ENCODE assay signal across 8 cellular contexts in genomic region chr1:17239420-17239819, GRCh38. TPM values are rescaled to one million over a fixed set of nuclear protein-coding genes. Genes with fewer than 3 reads are reported as not detected.
A peak's percentile ranks its signal among the peaks of the same experiment; 100 is the strongest.
DNase-seq lines count a peak whose midpoint lies in the region; ATAC-seq and TF ChIP-seq lines count a peak whose summit lies in the region.

No MANE protein-coding gene starts in this region.

- H3K27ac Mint-ChIP-seq in activated T-cell treated with anti-CD3 and anti-CD28 coated beads, Interleukin-2, amount 50 U/mL, for 24 hours: no peak overlapping the region
- no peak overlapping the region for H3K27ac Mint-ChIP-seq in progenitor cell of endocrine pancreas
- H3K27ac Mint-ChIP-seq in activated T-helper 2 cell treated with anti-CD3 and anti-CD28 coated beads, Interferon-gamma antibody, Interleukin-2, Interleukin-4, amounts not matched to agents 10 μg/mL and 5 μg/mL and 100 μg/mL, durations not matched to agents 14 hours and 24 hours and 36 hours: no peak overlapping the region
- H3K27ac Mint-ChIP-seq in CD8-positive, alpha-beta T cell: no peak overlapping the region

- CTCF ChIA-PET in CD8-positive, alpha-beta T cell (lab: Charles Lee): interaction anchor here (0.8 to 18.5 kb wide), 5 partner anchors 10 to 617 kb away, joined by 3 to 322 read pairs (median 3); partner anchors contain the start of genes PADI2 and PADI3

- H3K4me1 ChIP-seq in SJSA1 (replicated peaks): peaks cover 34% of the 10 kb centered on the region
- H3K4me1 ChIP-seq in CD8-positive, alpha-beta T cell (ENCODE audit: insufficient read depth, low read length): no peaks in the 10 kb centered on the region

- H3K4me3 Mint-ChIP-seq in activated T-cell treated with anti-CD3 and anti-CD28 coated beads, Interleukin-2, amount 50 U/mL, for 24 hours: no peak overlapping the region
- H3K4me3 Mint-ChIP-seq in progenitor cell of endocrine pancreas (ENCODE audit: low read depth): no peak overlapping the region
- H3K4me3 Mint-ChIP-seq in activated T-helper 2 cell treated with anti-CD3 and anti-CD28 coated beads, Interferon-gamma antibody, Interleukin-2, Interleukin-4, amounts not matched to agents 10 μg/mL and 5 μg/mL and 100 μg/mL, durations not matched to agents 14 hours and 24 hours and 36 hours (ENCODE audit: low read depth): no peak overlapping the region
- H3K4me3 Mint-ChIP-seq in CD8-positive, alpha-beta T cell: no peak overlapping the region

- H3K9me3 ChIP-seq in SJSA1 (replicated peaks): no peaks in the 10 kb centered on the region; the same call in 1 of the 2 replicates
- no peaks in the 10 kb centered on the region for H3K9me3 ChIP-seq in CD8-positive, alpha-beta T cell (ENCODE audit: low read length)

- peaks cover 5% of the 10 kb centered on the region for H3K27me3 Mint-ChIP-seq in activated T-cell treated with anti-CD3 and anti-CD28 coated beads, Interleukin-2, amount 50 U/mL, for 24 hours
- H3K27me3 Mint-ChIP-seq in progenitor cell of endocrine pancreas: peaks cover 17% of the 10 kb centered on the region
- H3K27me3 Mint-ChIP-seq in activated T-helper 2 cell treated with anti-CD3 and anti-CD28 coated beads, Interferon-gamma antibody, Interleukin-2, Interleukin-4, amounts not matched to agents 10 μg/mL and 5 μg/mL and 100 μg/mL, durations not matched to agents 14 hours and 24 hours and 36 hours (ENCODE audit: low read depth): no peaks in the 10 kb centered on the region
- peaks cover 2% of the 10 kb centered on the region for H3K27me3 Mint-ChIP-seq in CD8-positive, alpha-beta T cell (ENCODE audit: low read depth)

- H3K9me3 Mint-ChIP-seq in activated T-cell treated with anti-CD3 and anti-CD28 coated beads, Interleukin-2, amount 50 U/mL, for 24 hours: no peaks in the 10 kb centered on the region
- no peaks in the 10 kb centered on the region for H3K9me3 Mint-ChIP-seq in progenitor cell of endocrine pancreas (ENCODE audit: low read depth)
- no peaks in the 10 kb centered on the region for H3K9me3 Mint-ChIP-seq in activated T-helper 2 cell treated with anti-CD3 and anti-CD28 coated beads, Interferon-gamma antibody, Interleukin-2, Interleukin-4, amounts not matched to agents 10 μg/mL and 5 μg/mL and 100 μg/mL, durations not matched to agents 14 hours and 24 hours and 36 hours
- no peaks in the 10 kb centered on the region for H3K9me3 Mint-ChIP-seq in CD8-positive, alpha-beta T cell

- no peaks in the 10 kb centered on the region for H3K4me1 Mint-ChIP-seq in activated T-cell treated with anti-CD3 and anti-CD28 coated beads, Interleukin-2, amount 50 U/mL, for 24 hours (ENCODE audit: low read depth)
- H3K4me1 Mint-ChIP-seq in progenitor cell of endocrine pancreas (ENCODE audit: low read depth): no peaks in the 10 kb centered on the region
- H3K4me1 Mint-ChIP-seq in activated T-helper 2 cell treated with anti-CD3 and anti-CD28 coated beads, Interferon-gamma antibody, Interleukin-2, Interleukin-4, amounts not matched to agents 10 μg/mL and 5 μg/mL and 100 μg/mL, durations not matched to agents 14 hours and 24 hours and 36 hours (ENCODE audit: low read depth): no peaks in the 10 kb centered on the region
- peaks cover 4% of the 10 kb centered on the region for H3K4me1 Mint-ChIP-seq in CD8-positive, alpha-beta T cell (ENCODE audit: low read depth)

- H3K36me3 Mint-ChIP-seq in activated T-cell treated with anti-CD3 and anti-CD28 coated beads, Interleukin-2, amount 50 U/mL, for 24 hours (ENCODE audit: low read depth): no peaks in the 10 kb centered on the region
- no peaks in the 10 kb centered on the region for H3K36me3 Mint-ChIP-seq in progenitor cell of endocrine pancreas (ENCODE audit: insufficient read depth)
- H3K36me3 Mint-ChIP-seq in activated T-helper 2 cell treated with anti-CD3 and anti-CD28 coated beads, Interferon-gamma antibody, Interleukin-2, Interleukin-4, amounts not matched to agents 10 μg/mL and 5 μg/mL and 100 μg/mL, durations not matched to agents 14 hours and 24 hours and 36 hours (ENCODE audit: low read depth): no peaks in the 10 kb centered on the region
- no peaks in the 10 kb centered on the region for H3K36me3 Mint-ChIP-seq in CD8-positive, alpha-beta T cell

- POLR2A ChIA-PET in CD8-positive, alpha-beta T cell (lab: Charles Lee): no interaction called here

- DNase-seq in activated T-cell treated with anti-CD3 and anti-CD28 coated beads for 48 hours (ENCODE audit: low read depth) (peak; percentile 12), LNCaP clone FGC (ENCODE audit: low read depth) (peak; percentile 52), SJSA1 (ENCODE audit: low read depth in 1 of 2, low spot score in 2 of 2) (peak; percentile 76 to 82), fibroblast of gingiva (ENCODE audit: low read depth) (peak; percentile 92), progenitor cell of endocrine pancreas (ENCODE audit: low spot score, unreplicated experiment) (peak; percentile 27)
- no peak for DNase-seq in activated T-cell treated with anti-CD3 and anti-CD28 coated beads, Interleukin-2, amount 50 U/mL, for 24 hours
- no peak for DNase-seq in activated T-helper 2 cell treated with anti-CD3 and anti-CD28 coated beads, Interferon-gamma antibody, Interleukin-2, Interleukin-4, amounts not matched to agents 10 μg/mL and 5 μg/mL and 100 μg/mL, durations not matched to agents 14 hours and 24 hours and 36 hours (ENCODE audit: low spot score)
- no peak for DNase-seq in CD8-positive, alpha-beta T cell

- no peaks in the 10 kb centered on the region for H3K36me3 ChIP-seq in SJSA1
- H3K36me3 ChIP-seq in CD8-positive, alpha-beta T cell (ENCODE audit: insufficient read depth, low read length): no peaks in the 10 kb centered on the region

- ATAC-seq in CD8-positive, alpha-beta T cell: no peak

- TF ChIP-seq CTCF in LNCaP clone FGC (IDR thresholded peaks at IDR 0.05; ENCODE audit: control insufficient read depth, extremely low read depth, insufficient read depth) (no peak), progenitor cell of endocrine pancreas (IDR thresholded peaks at IDR 0.05; ENCODE audit: unreplicated experiment) (no peak)
- TF ChIP-seq CTCF in CD8-positive, alpha-beta T cell (IDR thresholded peaks at IDR 0.05): no peak

- H3K4me3 ChIP-seq in LNCaP clone FGC (ENCODE audit: low read depth, low read length) (no peak overlapping the region), SJSA1 (no peak overlapping the region)
- H3K4me3 ChIP-seq in CD8-positive, alpha-beta T cell (ENCODE audit: low read depth, low read length): no peak overlapping the region

- H3K27ac ChIP-seq in SJSA1: no peak overlapping the region
- H3K27ac ChIP-seq in CD8-positive, alpha-beta T cell (ENCODE audit: low read depth, low read length): no peak overlapping the region

- no peaks in the 10 kb centered on the region for H3K27me3 ChIP-seq in SJSA1 (replicated peaks)
- no peaks in the 10 kb centered on the region for H3K27me3 ChIP-seq in CD8-positive, alpha-beta T cell (ENCODE audit: insufficient read depth, low read length)

- intact Hi-C loops in activated T-helper 2 cell treated with anti-CD3 and anti-CD28 coated beads, Interferon-gamma antibody, Interleukin-2, Interleukin-4, amounts not matched to agents 10 μg/mL and 5 μg/mL and 100 μg/mL, durations not matched to agents 14 hours and 24 hours and 36 hours (cut with micrococcal nuclease): no loop called here
- intact Hi-C loops in CD8-positive, alpha-beta T cell (cut with DNase I, micrococcal nuclease): loop anchor here in 1 of 2 experiments (5.0 kb wide), 1 partner anchor 287 kb away; no protein-coding TSS in a partner anchor

RNA-seq across cellular contexts. Expression of gene PADI3, which starts 9.5 kb away (rescaled TPM):
- 1.0 and 3.6 TPM in 2 replicates for total RNA-seq in SJSA1 (2014; rRNA removed; shearing (Covaris generic))
- not detected in 2 replicates for total RNA-seq in progenitor cell of endocrine pancreas
- total RNA-seq in activated T-helper 2 cell treated with anti-CD3 and anti-CD28 coated beads, Interferon-gamma antibody, Interleukin-2, Interleukin-4, amounts not matched to agents 10 μg/mL and 5 μg/mL and 100 μg/mL, durations not matched to agents 14 hours and 24 hours and 36 hours: not detected in 2 replicates
- not detected for total RNA-seq in CD8-positive, alpha-beta T cell

RNA-seq across cellular contexts. Expression of gene PADI1, which starts 34.5 kb away (rescaled TPM):
- 0.34 and 1.5 TPM in 2 replicates for total RNA-seq in SJSA1 (2014; rRNA removed; shearing (Covaris generic))
- not detected in 2 replicates for total RNA-seq in progenitor cell of endocrine pancreas
- total RNA-seq in activated T-helper 2 cell treated with anti-CD3 and anti-CD28 coated beads, Interferon-gamma antibody, Interleukin-2, Interleukin-4, amounts not matched to agents 10 μg/mL and 5 μg/mL and 100 μg/mL, durations not matched to agents 14 hours and 24 hours and 36 hours: not detected in 2 replicates
- total RNA-seq in CD8-positive, alpha-beta T cell: not detected

Comparison
In these comparisons a context has a peak if more than half of its experiments do, and no peak if none do; other contexts are left out.
1. DNase-seq: peak in activated T-cell treated with anti-CD3 and anti-CD28 coated beads for 48 hours (single experiment), LNCaP clone FGC (single experiment), SJSA1 (2 of 2), fibroblast of gingiva (single experiment) and progenitor cell of endocrine pancreas (single experiment); none in activated T-cell treated with anti-CD3 and anti-CD28 coated beads, Interleukin-2, amount 50 U/mL, for 24 hours (single experiment), activated T-helper 2 cell treated with anti-CD3 and anti-CD28 coated beads, Interferon-gamma antibody, Interleukin-2, Interleukin-4, amounts not matched to agents 10 μg/mL and 5 μg/mL and 100 μg/mL, durations not matched to agents 14 hours and 24 hours and 36 hours (single experiment) and CD8-positive, alpha-beta T cell (0 of 7).